Comparison of ENCODE assay signal across 17 cellular contexts in the genomic region with DNA sequence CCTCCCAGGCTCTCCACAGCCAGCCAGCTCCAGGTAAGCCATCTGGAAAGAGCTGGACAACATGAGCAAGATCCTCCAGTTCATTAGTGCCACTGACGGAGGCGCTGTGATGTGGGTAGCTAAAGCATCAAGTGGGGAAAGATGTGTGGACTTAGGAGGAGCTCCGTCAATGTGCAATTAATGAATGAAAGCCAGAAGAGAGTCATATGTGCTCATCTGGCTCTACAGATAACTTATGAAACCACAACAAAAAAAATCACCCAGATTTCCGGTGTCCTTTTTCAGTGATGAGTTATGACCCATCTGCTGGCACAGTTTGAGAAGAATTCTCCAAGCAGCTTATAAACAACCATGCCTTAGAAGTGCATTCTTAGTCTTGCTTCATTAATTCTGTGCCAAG.
DNase-seq lines count a peak whose midpoint lies in the region; ATAC-seq, FAIRE-seq and TF ChIP-seq lines count a peak whose summit lies in the region.
"Had no signal": no experiment of that assay in that cellular context is flagged by ENCODE, and none has a peak within 500 bp of the region (broad histone marks: within the 10 kb centered on the region; RNA-seq: fewer than 3 reads in every experiment).

No MANE protein-coding gene starts in this region.

- CTCF ChIA-PET in IMR-90 (lab: Yijun Ruan, JAX) = interaction anchor here (0.7 to 1.8 kb wide), 3 partner anchors 311 to 830 kb away, joined by 4 to 9 read pairs (median 5); a partner anchor contains a TSS

- H3K4me2 ChIP-seq in BLaER1 (peak overlapping the region; percentile 55), IMR-90 (ENCODE audit: low read depth, low read length) (peak overlapping the region; percentile 3; the same call in 1 of the 2 replicates)
- H3K4me2 ChIP-seq: GM23338 had no signal

- no TSS peak for BruUV-seq in IMR-90 (replicated peaks; lab: Mats Ljungman, UMichigan)

- H2BK20ac ChIP-seq in IMR-90 (ENCODE audit: low read depth, low read length) = peak overlapping the region; percentile 58; the same call in 1 of the 2 replicates

- TF ChIP-seq CTCF in IMR-90 (conservative IDR thresholded peaks at IDR 0.05; ENCODE audit: low read depth, low read length) (no peak), suprapubic skin (IDR thresholded peaks at IDR 0.05) (no peak)

- no peak overlapping the region for H3K56ac ChIP-seq in IMR-90 (ENCODE audit: extremely low read depth, insufficient read depth, low read length)

- TF ChIP-seq EP300 in suprapubic skin (IDR thresholded peaks at IDR 0.05) = no peak

- peak; percentile 40 for ATAC-seq in IMR-90 (ENCODE audit: low read depth)
- no peak for ATAC-seq in HG03442 (IDR thresholded peaks at IDR 0.05; ENCODE audit: unreplicated experiment)
- ATAC-seq: GM23338 had no signal

- peaks cover 14% of the 10 kb centered on the region for H3K4me1 ChIP-seq in BLaER1
- H3K4me1 ChIP-seq in IMR-90 (ENCODE audit: control insufficient read depth, insufficient read depth, low read length) = peaks cover 11% of the 10 kb centered on the region
- H3K4me1 ChIP-seq in adipocyte (ENCODE audit: control insufficient read depth, insufficient read depth, low read length) = peaks cover 54% of the 10 kb centered on the region
- H3K4me1 ChIP-seq in suprapubic skin = no peaks in the 10 kb centered on the region

- no peak overlapping the region for H4K5ac ChIP-seq in IMR-90 (ENCODE audit: low read depth, low read length)

- peak overlapping the region; percentile 62; the same call in 1 of the 2 replicates for H3K23ac ChIP-seq in IMR-90 (ENCODE audit: low read depth, low read length)

- H2AK9ac ChIP-seq in IMR-90 (replicated peaks; ENCODE audit: low read depth, low read length, poor library complexity) = no peak overlapping the region

- dilution Hi-C loops in IMR-90 (cut with HindIII; ENCODE audit: low sequenced_read_pairs, unreplicated experiment) = loop anchor here (25.0 kb wide), 1 partner anchor 605 kb away; no protein-coding TSS in a partner anchor

- FAIRE-seq in GM12892 (lab: Jason Lieb, UNC) = no peak
- FAIRE-seq: kidney had no signal

- no peak for TF ChIP-seq RAD21 in IMR-90 (IDR thresholded peaks at IDR 0.05; ENCODE audit: low read length)

- peak overlapping the region; percentile 87 for H3K4ac ChIP-seq in IMR-90 (ENCODE audit: low read depth, low read length)

- H3K9ac ChIP-seq in BLaER1 (no peak overlapping the region), IMR-90 (ENCODE audit: low read depth, low read length) (no peak overlapping the region), adipocyte (ENCODE audit: low read length) (no peak overlapping the region)

- TF ChIP-seq POLR2A in IMR-90 (IDR thresholded peaks at IDR 0.05; ENCODE audit: low read depth, low read length) = no peak
- TF ChIP-seq POLR2A in erythroblast (IDR thresholded peaks at IDR 0.05; ENCODE audit: low read length) = no peak
- no peak for TF ChIP-seq POLR2A in GM12892 (IDR thresholded peaks at IDR 0.05; ENCODE audit: low read depth, low read length)
- TF ChIP-seq POLR2A in suprapubic skin (IDR thresholded peaks at IDR 0.05) = no peak

- no peaks in the 10 kb centered on the region; the same call in 1 of the 2 replicates for H3K36me3 ChIP-seq in BLaER1
- no peaks in the 10 kb centered on the region for H3K36me3 ChIP-seq in IMR-90 (ENCODE audit: control insufficient read depth, insufficient read depth, low read length)
- no peaks in the 10 kb centered on the region for H3K36me3 ChIP-seq in adipocyte (ENCODE audit: control insufficient read depth, insufficient read depth, low read length, severe bottlenecking)
- no peaks in the 10 kb centered on the region for H3K36me3 ChIP-seq in suprapubic skin
- H3K36me3 ChIP-seq: neutrophil had no signal

- H2BK15ac ChIP-seq in IMR-90 (ENCODE audit: low read depth, low read length) = peak overlapping the region; percentile 71; the same call in 1 of the 3 replicates

- H3K9me3 ChIP-seq in BLaER1 (no peaks in the 10 kb centered on the region), IMR-90 (ENCODE audit: control insufficient read depth, insufficient read depth, low read length) (no peaks in the 10 kb centered on the region), adipocyte (ENCODE audit: control insufficient read depth, low read length) (no peaks in the 10 kb centered on the region), suprapubic skin (no peaks in the 10 kb centered on the region)
- H3K9me3 ChIP-seq: neutrophil had no signal

- no peaks in the 10 kb centered on the region for H3K79me1 ChIP-seq in IMR-90 (ENCODE audit: low read depth in 1 of 2, low read length in 2 of 2)

- in situ Hi-C loops in IMR-90 (cut with MboI; ENCODE audit: low sequenced_read_pairs) = loop anchor here (10.0 kb wide), 1 partner anchor 848 kb away; no protein-coding TSS in a partner anchor

- H2BK120ac ChIP-seq in IMR-90 (ENCODE audit: low read depth, low read length) = peak overlapping the region; percentile 75

- peak overlapping the region; percentile 65 for H3K14ac ChIP-seq in IMR-90 (replicated peaks; ENCODE audit: low read depth, low read length)

- H3K9me1 ChIP-seq in IMR-90 (ENCODE audit: insufficient read depth, low read length) = peaks cover 5% of the 10 kb centered on the region; the same call in 1 of the 2 replicates

- H4K20me1 ChIP-seq in BLaER1 (no peaks in the 10 kb centered on the region), IMR-90 (ENCODE audit: insufficient read depth, low read length) (no peaks in the 10 kb centered on the region)

- peak overlapping the region; percentile 5; the same call in 1 of the 2 replicates for H3K18ac ChIP-seq in IMR-90 (ENCODE audit: low read depth, low read length)

- POLR2A ChIA-PET in IMR-90 (lab: Charles Lee; ENCODE audit: unreplicated experiment) = no interaction called here

- H3K4me3 ChIP-seq in BLaER1 (no peak overlapping the region), IMR-90 (ENCODE audit: insufficient read depth, low read depth, low read length) (no peak overlapping the region), adipocyte (ENCODE audit: low read length) (no peak overlapping the region), suprapubic skin (no peak overlapping the region)
- H3K4me3 ChIP-seq: GM23338 had no signal

- peak overlapping the region in 1 of 2 experiments; percentile 58; a peak in 2 of 4 replicates for H4K8ac ChIP-seq in IMR-90 (ENCODE audit: low read depth in 2 of 2, low read length in 2 of 2)

- H4K91ac ChIP-seq in IMR-90 (ENCODE audit: insufficient read depth, low read depth, low read length) = peak overlapping the region; percentile 83

- H2AK5ac ChIP-seq in IMR-90 (ENCODE audit: low read depth, low read length) = peak overlapping the region; percentile 80

- no peak overlapping the region for H2AFZ ChIP-seq in IMR-90 (replicated peaks; ENCODE audit: low read length, poor library complexity)
- H2AFZ ChIP-seq: GM23338 had no signal

- intact Hi-C loops in IMR-90 (cut with micrococcal nuclease) = loop anchor here (5.0 kb wide), 3 partner anchors 95 to 855 kb away; a partner anchor contains a TSS

- peak overlapping the region; percentile 59 for H2BK5ac ChIP-seq in IMR-90 (ENCODE audit: low read depth, low read length, poor library complexity, severe bottlenecking)

- no peaks in the 10 kb centered on the region for H3K27me3 ChIP-seq in BLaER1
- no peaks in the 10 kb centered on the region for H3K27me3 ChIP-seq in IMR-90 (ENCODE audit: control insufficient read depth, insufficient read depth, low read length)
- H3K27me3 ChIP-seq in adipocyte (replicated peaks; ENCODE audit: control insufficient read depth, insufficient read depth, low read length) = no peaks in the 10 kb centered on the region
- no peaks in the 10 kb centered on the region for H3K27me3 ChIP-seq in suprapubic skin
- H3K27me3 ChIP-seq: neutrophil had no signal

- no peak overlapping the region for H3K27ac ChIP-seq in BLaER1
- peak overlapping the region; percentile 35 for H3K27ac ChIP-seq in IMR-90 (ENCODE audit: insufficient read depth, low read length)
- H3K27ac ChIP-seq in suprapubic skin = no peak overlapping the region
- H3K27ac ChIP-seq: neutrophil had no signal

- WGBS in IMR-90 (ENCODE audit: extremely low coverage in 2 of 2, insufficient read length in 1 of 2), 2 experiments = 0% methylated on average over 1 of the region's 4 CpGs; no CpG with 5 or more reads in 1 of the 2 experiments
- WGBS in suprapubic skin = 51% methylated on average over 4 of the region's 4 CpGs

- DNase-seq in IMR-90 (peak; percentile 85), adipocyte (ENCODE audit: low read depth) (peak; percentile 57), left kidney (ENCODE audit: low read depth, low spot score) (peak; percentile 29), erythroblast (lab: John Stamatoyannopoulos, UW) (no peak), GM12892 (ENCODE audit: insufficient read length) (no peak), suprapubic skin (ENCODE audit: low spot score in 2 of 2) (no peak)
- DNase-seq: activated naive CD4-positive, alpha-beta T cell; DMS 273 treated with DMSO at 0.1 percent for 48 hours; effector memory CD4-positive, alpha-beta T cell; kidney; NCI-H1105; RPMI8226; stimulated activated CD4-positive, alpha-beta T cell treated with anti-CD3 and anti-CD28 coated beads, Interleukin-4, amount 100 ng/mL, for 1 hour had no signal

TF ChIP-seq in IMR-90, 13 proteins besides CTCF, POLR2A, EP300 and RAD21 (continues in another document):
- TF ChIP-seq RCOR1 (IDR thresholded peaks at IDR 0.05; ENCODE audit: insufficient replicate concordance, low read length) (no peak), CEBPB (IDR thresholded peaks at IDR 0.05; ENCODE audit: low read depth, low read length) (peak; percentile 30; the same call in 1 of the 2 replicates), RFX5 (IDR thresholded peaks at IDR 0.05; ENCODE audit: low read depth, low read length) (no peak), CHD1 (IDR thresholded peaks at IDR 0.05; ENCODE audit: low read depth, low read length) (no peak), MXI1 (IDR thresholded peaks at IDR 0.05; ENCODE audit: borderline replicate concordance, low read depth, low read length) (no peak), NFE2L2 (IDR thresholded peaks at IDR 0.05; ENCODE audit: low read depth, low read length) (no peak), MAZ (IDR thresholded peaks at IDR 0.05; ENCODE audit: borderline replicate concordance, low read depth, low read length) (no peak), MAFK (IDR thresholded peaks at IDR 0.05; ENCODE audit: low read depth, low read length) (no peak)
- TF ChIP-seq, protein P1, sequence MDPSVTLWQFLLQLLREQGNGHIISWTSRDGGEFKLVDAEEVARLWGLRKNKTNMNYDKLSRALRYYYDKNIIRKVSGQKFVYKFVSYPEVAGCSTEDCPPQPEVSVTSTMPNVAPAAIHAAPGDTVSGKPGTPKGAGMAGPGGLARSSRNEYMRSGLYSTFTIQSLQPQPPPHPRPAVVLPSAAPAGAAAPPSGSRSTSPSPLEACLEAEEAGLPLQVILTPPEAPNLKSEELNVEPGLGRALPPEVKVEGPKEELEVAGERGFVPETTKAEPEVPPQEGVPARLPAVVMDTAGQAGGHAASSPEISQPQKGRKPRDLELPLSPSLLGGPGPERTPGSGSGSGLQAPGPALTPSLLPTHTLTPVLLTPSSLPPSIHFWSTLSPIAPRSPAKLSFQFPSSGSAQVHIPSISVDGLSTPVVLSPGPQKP (IDR thresholded peaks at IDR 0.05; ENCODE audit: borderline replicate concordance, low read depth, low read length) = no peak

Comparison
In these comparisons a context has a peak if more than half of its experiments do, and no peak if none do; other contexts are left out.
1. DNase-seq: peak in IMR-90 (single experiment), adipocyte (single experiment) and left kidney (single experiment); none in erythroblast (0 of 2), GM12892 (single experiment) and suprapubic skin (0 of 2).